In the genomic region with DNA sequence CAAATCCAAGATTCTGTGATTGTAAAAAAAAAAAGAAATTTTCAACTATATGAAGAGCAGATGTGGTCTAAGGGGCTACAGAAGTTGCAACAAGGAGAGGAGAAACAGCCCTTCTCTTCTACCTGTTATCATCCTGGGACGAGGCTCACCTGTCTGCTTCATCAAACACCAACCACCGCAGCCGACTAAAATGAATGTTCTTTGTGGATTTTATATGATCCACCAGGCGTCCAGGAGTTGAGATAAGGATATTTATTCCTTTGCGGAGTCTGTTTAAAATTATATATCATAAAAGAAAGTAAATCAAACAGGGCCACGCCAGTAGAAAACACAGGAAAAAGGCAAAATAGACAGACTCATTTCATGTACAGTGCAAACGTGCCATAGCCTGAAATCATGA, we compare ENCODE assay signal across 23 cellular contexts.
"Had no signal": no experiment of that assay in that cellular context is flagged by ENCODE, and none has a peak within 500 bp of the region (broad histone marks: within the 10 kb centered on the region; RNA-seq: fewer than 3 reads in every experiment).

No MANE protein-coding gene starts in this region.

- H3K4me2 ChIP-seq: neural progenitor cell had no signal

- H3K27ac ChIP-seq: body of pancreas, coronary artery, neural progenitor cell, pancreas, right lobe of liver, spleen, testis, upper lobe of left lung had no signal

- H3K4me3 ChIP-seq: body of pancreas, coronary artery, lung, neural progenitor cell, pancreas, right lobe of liver, spleen, testis, upper lobe of left lung had no signal

- H2AFZ ChIP-seq: neural progenitor cell had no signal

- H3K4me3 Mint-ChIP-seq: activated CD4-positive, alpha-beta memory T cell treated with anti-CD3 and anti-CD28 coated beads, Interleukin-2, amount 10 ng/mL, durations not matched to agents 7 days and 5 days; activated CD8-positive, alpha-beta memory T cell treated with anti-CD3 and anti-CD28 coated beads, Interleukin-2, amount 10 ng/mL, durations not matched to agents 7 days and 5 days; activated naive CD8-positive, alpha-beta T cell treated with anti-CD3 and anti-CD28 coated beads for 36 hours; naive thymus-derived CD4-positive, alpha-beta T cell; neural progenitor cell; stimulated activated memory B cell treated with anti-CD40 and anti-IgM and Interleukin-4, amounts not matched to agents 10 μg/mL and 1 μg/mL and 100 μg/mL, for 72 hours; WTC11 had no signal

- H3K4me1 ChIP-seq: body of pancreas, neural progenitor cell, pancreas, right lobe of liver, spleen, testis, upper lobe of left lung had no signal

- H3K36me3 ChIP-seq: neural progenitor cell had no signal

- H3K9me3 ChIP-seq: body of pancreas, pancreas, right lobe of liver, spleen, testis, upper lobe of left lung had no signal

- ATAC-seq: activated CD8-positive, alpha-beta memory T cell treated with anti-CD3 and anti-CD28 coated beads, Interleukin-2, amount 10 ng/mL, durations not matched to agents 7 days and 5 days; body of pancreas; esophagus mucosa; naive thymus-derived CD4-positive, alpha-beta T cell; pancreas; right lobe of liver; stimulated activated memory B cell treated with anti-CD40 and anti-IgM and Interleukin-4, amounts not matched to agents 10 μg/mL and 1 μg/mL and 100 μg/mL, for 72 hours; WTC11 had no signal

- H3K27me3 ChIP-seq: body of pancreas, neural progenitor cell, pancreas, right lobe of liver, spleen, testis, upper lobe of left lung had no signal

- DNase-seq: activated CD4-positive, alpha-beta memory T cell treated with anti-CD3 and anti-CD28 coated beads, Interleukin-2, amount 10 ng/mL, durations not matched to agents 7 days and 5 days; activated CD4-positive, alpha-beta T cell treated with anti-CD3 and anti-CD28 coated beads for 4 hours; activated CD8-positive, alpha-beta memory T cell treated with anti-CD3 and anti-CD28 coated beads, Interleukin-2, amount 10 ng/mL, durations not matched to agents 7 days and 5 days; activated naive CD8-positive, alpha-beta T cell treated with anti-CD3 and anti-CD28 coated beads for 36 hours; amygdala; body of pancreas; central memory CD4-positive, alpha-beta T cell; hippocampal formation; naive thymus-derived CD4-positive, alpha-beta T cell; pancreas; right lobe of liver; spleen; stimulated activated CD4-positive, alpha-beta T cell treated with anti-CD3 and anti-CD28 coated beads, Interleukin-4, amount 100 ng/mL, for 4 hours; SW 1271; T-helper 2 cell; testis; upper lobe of left lung had no signal

- H3K4me1 Mint-ChIP-seq: activated CD4-positive, alpha-beta memory T cell treated with anti-CD3 and anti-CD28 coated beads, Interleukin-2, amount 10 ng/mL, durations not matched to agents 7 days and 5 days; naive thymus-derived CD4-positive, alpha-beta T cell; stimulated activated memory B cell treated with anti-CD40 and anti-IgM and Interleukin-4, amounts not matched to agents 10 μg/mL and 1 μg/mL and 100 μg/mL, for 72 hours; WTC11 had no signal

- H3K27ac Mint-ChIP-seq: activated CD4-positive, alpha-beta memory T cell treated with anti-CD3 and anti-CD28 coated beads, Interleukin-2, amount 10 ng/mL, durations not matched to agents 7 days and 5 days; activated CD8-positive, alpha-beta memory T cell treated with anti-CD3 and anti-CD28 coated beads, Interleukin-2, amount 10 ng/mL, durations not matched to agents 7 days and 5 days; naive thymus-derived CD4-positive, alpha-beta T cell; neural progenitor cell; stimulated activated memory B cell treated with anti-CD40 and anti-IgM and Interleukin-4, amounts not matched to agents 10 μg/mL and 1 μg/mL and 100 μg/mL, for 72 hours; WTC11 had no signal

- H3K9ac ChIP-seq: neural progenitor cell had no signal

- H3K27me3 Mint-ChIP-seq: activated CD4-positive, alpha-beta memory T cell treated with anti-CD3 and anti-CD28 coated beads, Interleukin-2, amount 10 ng/mL, durations not matched to agents 7 days and 5 days; activated CD8-positive, alpha-beta memory T cell treated with anti-CD3 and anti-CD28 coated beads, Interleukin-2, amount 10 ng/mL, durations not matched to agents 7 days and 5 days; activated naive CD8-positive, alpha-beta T cell treated with anti-CD3 and anti-CD28 coated beads for 36 hours; naive thymus-derived CD4-positive, alpha-beta T cell; stimulated activated memory B cell treated with anti-CD40 and anti-IgM and Interleukin-4, amounts not matched to agents 10 μg/mL and 1 μg/mL and 100 μg/mL, for 72 hours had no signal

- H3K9me3 Mint-ChIP-seq: activated CD4-positive, alpha-beta memory T cell treated with anti-CD3 and anti-CD28 coated beads, Interleukin-2, amount 10 ng/mL, durations not matched to agents 7 days and 5 days; activated naive CD8-positive, alpha-beta T cell treated with anti-CD3 and anti-CD28 coated beads for 36 hours; naive thymus-derived CD4-positive, alpha-beta T cell; neural progenitor cell; stimulated activated memory B cell treated with anti-CD40 and anti-IgM and Interleukin-4, amounts not matched to agents 10 μg/mL and 1 μg/mL and 100 μg/mL, for 72 hours; WTC11 had no signal
